9 cellular contexts compared by ENCODE assay signal in the genomic region with DNA sequence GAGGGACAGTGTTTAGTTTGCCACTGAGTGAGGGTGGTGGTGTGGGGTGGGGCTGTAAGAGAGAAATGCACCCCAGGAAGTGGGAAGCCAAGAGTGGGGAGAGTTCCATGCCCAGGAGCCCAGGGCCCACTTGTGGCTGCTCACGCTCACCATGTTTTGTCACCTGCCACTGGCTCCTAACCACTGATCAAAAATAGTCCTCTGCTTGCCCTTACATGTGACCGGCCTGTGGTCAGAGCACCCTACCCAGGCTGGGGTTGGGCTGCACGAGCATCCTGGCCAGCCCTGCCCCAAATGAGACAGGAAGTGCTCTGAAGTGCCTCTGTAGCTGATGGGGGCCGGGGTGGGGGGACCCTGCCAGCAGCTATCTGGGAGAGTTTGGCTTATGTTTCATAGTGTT.
DNase-seq lines count a peak whose midpoint lies in the region; ATAC-seq lines count a peak whose summit lies in the region.
"Had no signal": no experiment of that assay in that cellular context is flagged by ENCODE, and none has a peak within 500 bp of the region (broad histone marks: within the 10 kb centered on the region; RNA-seq: fewer than 3 reads in every experiment).

No MANE protein-coding gene starts in this region.

- intact Hi-C loops in posterior cingulate gyrus (cut with DNase I), result no loop called here

- DNase-seq in NAMALWA (ENCODE audit: low spot score) (peak; percentile 5), myocyte (ENCODE audit: low read depth) (peak; percentile 92), posterior cingulate gyrus (no peak), NCI-H1092 treated with DMSO at 0.1 percent for 48 hours (lab: John Stamatoyannopoulos, UW) (no peak), NCI-H69 (lab: John Stamatoyannopoulos, UW) (no peak), NCI-H510A treated with DMSO at 0.1 percent for 48 hours (lab: John Stamatoyannopoulos, UW) (no peak)

- ATAC-seq in GM18511 (IDR thresholded peaks at IDR 0.05; ENCODE audit: unreplicated experiment), result peak; percentile 64
- peak; percentile 65 for ATAC-seq in GM21619 (IDR thresholded peaks at IDR 0.05; ENCODE audit: unreplicated experiment)
- ATAC-seq: HCT116 had no signal

Comparison
In these comparisons a context has a peak if more than half of its experiments do, and no peak if none do; other contexts are left out.
1. DNase-seq: peak in NAMALWA (single experiment) and myocyte (single experiment); none in posterior cingulate gyrus (0 of 10), NCI-H1092 treated with DMSO at 0.1 percent for 48 hours (single experiment), NCI-H69 (single experiment) and NCI-H510A treated with DMSO at 0.1 percent for 48 hours (single experiment).